19 cellular contexts compared by ENCODE assay signal in the genomic region with DNA sequence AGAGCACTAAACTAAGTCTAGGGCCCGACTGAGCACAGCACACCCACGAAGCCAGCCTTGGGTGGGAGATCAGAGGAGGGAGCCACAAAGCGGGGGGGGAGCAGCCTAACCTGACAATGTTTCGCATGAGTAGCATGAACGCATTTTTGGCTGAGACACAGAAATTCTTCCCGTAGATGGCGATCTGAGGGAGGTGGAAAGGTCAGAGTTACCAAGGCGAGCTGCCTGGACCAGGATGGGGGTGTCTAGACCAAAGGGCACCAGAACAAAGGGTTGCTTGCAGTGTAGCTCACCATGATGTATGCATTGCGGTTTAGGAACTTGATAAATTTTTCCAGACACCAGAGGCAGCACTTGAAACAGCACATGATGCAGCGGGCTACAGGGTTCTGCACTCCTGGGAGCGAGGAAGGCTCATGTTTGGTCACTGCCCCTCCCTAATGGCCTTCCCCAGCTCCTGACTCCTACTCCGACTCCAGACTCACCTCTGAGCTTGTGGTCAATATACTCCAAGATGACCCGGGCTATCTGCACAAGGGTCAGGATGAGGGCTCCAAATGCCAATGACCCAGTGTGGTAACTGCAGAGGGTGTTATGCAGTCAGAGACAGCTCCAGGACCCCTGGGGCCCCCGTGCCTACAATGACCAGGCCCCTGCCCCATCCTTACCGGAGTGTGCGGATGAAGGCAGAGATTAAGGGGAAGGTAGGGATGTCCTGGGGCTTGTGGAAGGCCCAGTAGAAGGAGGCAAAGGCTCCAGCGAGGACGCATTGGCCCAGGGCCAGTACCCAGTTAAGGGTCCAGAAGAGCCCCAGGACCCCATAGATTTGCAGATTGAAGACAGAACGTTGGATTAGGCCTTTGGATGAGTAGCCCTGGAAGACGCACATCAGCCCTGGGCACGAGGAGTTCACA. TPM values are rescaled to one million over a fixed set of nuclear protein-coding genes. Genes with fewer than 3 reads are reported as not detected.
DNase-seq lines count a peak whose midpoint lies in the region; ATAC-seq, FAIRE-seq and TF ChIP-seq lines count a peak whose summit lies in the region.
"Had no signal": no experiment of that assay in that cellular context is flagged by ENCODE, and none has a peak within 500 bp of the region (broad histone marks: within the 10 kb centered on the region; RNA-seq: fewer than 3 reads in every experiment).

No MANE protein-coding gene starts in this region.

- no peak for DNase-seq in CD4-positive, CD25-positive, alpha-beta regulatory T cell
- DNase-seq in astrocyte of the spinal cord (ENCODE audit: low read depth, low spot score) (peak; percentile 14), nephron progenitor cell (no peak), ascending aorta (ENCODE audit: low spot score in 2 of 2) (no peak), sciatic nerve (ENCODE audit: low spot score) (no peak), frontal cortex (ENCODE audit: low spot score in 2 of 2) (no peak), sigmoid colon (no peak)
- DNase-seq: AML-193; DMS153; lower lobe of right lung; naive thymus-derived CD4-positive, alpha-beta T cell; NCI-H2081; NCI-H69; T-helper 1 cell; testis had no signal

- in situ Hi-C loops in astrocyte of the spinal cord (cut with HindIII; ENCODE audit: low sequenced_read_pairs) = no loop called here

- no peaks in the 10 kb centered on the region for H3K27me3 Mint-ChIP-seq in CD4-positive, CD25-positive, alpha-beta regulatory T cell
- peaks cover 9% of the 10 kb centered on the region for H3K27me3 Mint-ChIP-seq in nephron progenitor cell (ENCODE audit: low read depth, poor library complexity)
- H3K27me3 Mint-ChIP-seq: central memory CD8-positive, alpha-beta T cell had no signal

- TF ChIP-seq POLR2A in sigmoid colon (IDR thresholded peaks at IDR 0.05) = no peak

- peaks cover 4 to 34% (median 17%) of the 10 kb centered on the region in 4 donors for H3K4me1 Mint-ChIP-seq in CD4-positive, CD25-positive, alpha-beta regulatory T cell
- peaks cover 49% of the 10 kb centered on the region for H3K4me1 Mint-ChIP-seq in nephron progenitor cell

- POLR2A ChIA-PET in HEK293 (lab: Yijun Ruan, JAX) = interaction anchor here (0.6 to 5.0 kb wide), 2 partner anchors 38 to 265 kb away, joined by 3 to 92 read pairs; a partner anchor contains a TSS

- FAIRE-seq in frontal cortex (lab: Jason Lieb, UNC) = no peak

- peak overlapping the region in 3 of 4 donors; percentile 16 to 39 (median 17) for H3K4me3 Mint-ChIP-seq in CD4-positive, CD25-positive, alpha-beta regulatory T cell
- H3K4me3 Mint-ChIP-seq in nephron progenitor cell = peak overlapping the region; percentile 33
- H3K4me3 Mint-ChIP-seq: central memory CD8-positive, alpha-beta T cell had no signal

- H3K27ac Mint-ChIP-seq in CD4-positive, CD25-positive, alpha-beta regulatory T cell = no peak overlapping the region
- peak overlapping the region; percentile 91 for H3K27ac Mint-ChIP-seq in nephron progenitor cell

- 83 to 86% methylated on average over 21 of the region's 21 CpGs for WGBS in sigmoid colon, 2 donors

- CTCF ChIA-PET in HEK293 (lab: Yijun Ruan, JAX) = interaction anchor here (0.6 to 7.0 kb wide), 4 partner anchors 24 to 315 kb away, joined by 3 to 53 read pairs (median 3); no protein-coding TSS in a partner anchor

- TF ChIP-seq CTCF in HEK293 (tag by site-specific recombination; IDR thresholded peaks at IDR 0.05) = no peak
- no peak for TF ChIP-seq CTCF in astrocyte of the spinal cord (IDR thresholded peaks at IDR 0.05; ENCODE audit: low read depth, low read length)
- no peak for TF ChIP-seq CTCF in nephron progenitor cell (IDR thresholded peaks at IDR 0.05)
- TF ChIP-seq CTCF in ascending aorta (IDR thresholded peaks at IDR 0.05) = no peak
- no peak for TF ChIP-seq CTCF in sigmoid colon (IDR thresholded peaks at IDR 0.05)

- H3K27ac ChIP-seq in CD4-positive, CD25-positive, alpha-beta regulatory T cell (ENCODE audit: insufficient read depth, low read length, poor library complexity, severe bottlenecking) = no peak overlapping the region
- H3K27ac ChIP-seq in HEK293 (ENCODE audit: extremely low read depth, low read depth, low read length) (no peak overlapping the region), ascending aorta (no peak overlapping the region), sigmoid colon (no peak overlapping the region)
- H3K27ac ChIP-seq: lower lobe of right lung, testis had no signal

- no peaks in the 10 kb centered on the region for H3K27me3 ChIP-seq in CD4-positive, CD25-positive, alpha-beta regulatory T cell (ENCODE audit: control insufficient read depth, insufficient read depth, low read length)
- H3K27me3 ChIP-seq in ascending aorta (no peaks in the 10 kb centered on the region), sigmoid colon (no peaks in the 10 kb centered on the region)
- H3K27me3 ChIP-seq: testis had no signal

- H3K36me3 ChIP-seq in CD4-positive, CD25-positive, alpha-beta regulatory T cell (ENCODE audit: control insufficient read depth, insufficient read depth, low read length) = no peaks in the 10 kb centered on the region
- peaks cover 0 to 9% of the 10 kb centered on the region in 2 experiments; a peak in 1 of 3 replicates for H3K36me3 ChIP-seq in HEK293 (ENCODE audit: control insufficient read depth in 2 of 2, insufficient read depth in 1 of 2, low read length in 2 of 2)
- peaks cover 0 to 4% of the 10 kb centered on the region in 2 donors for H3K36me3 ChIP-seq in ascending aorta
- H3K36me3 ChIP-seq in sigmoid colon = peaks cover 0 to 5% (median 2%) of the 10 kb centered on the region in 4 donors

- H3K4me1 ChIP-seq in CD4-positive, CD25-positive, alpha-beta regulatory T cell (ENCODE audit: control insufficient read depth, insufficient read depth, low read length, poor library complexity, severe bottlenecking) = peaks cover 22% of the 10 kb centered on the region
- H3K4me1 ChIP-seq in HEK293 (ENCODE audit: control insufficient read depth, insufficient read depth, low read length) (peaks cover 2% of the 10 kb centered on the region; the same call in 1 of the 2 replicates), ascending aorta (peaks cover 0 to 13% of the 10 kb centered on the region in 2 donors), sigmoid colon (peaks cover 0 to 25% (median 15%) of the 10 kb centered on the region in 4 donors)

- ATAC-seq in CD4-positive, CD25-positive, alpha-beta regulatory T cell (ENCODE audit: low read depth in 2 of 2) = no peak
- ATAC-seq in sciatic nerve = no peak
- ATAC-seq: activated naive CD4-positive, alpha-beta T cell treated with anti-CD3 and anti-CD28 coated beads, Interleukin-2, amount 50 U/mL, for 72 hours; lower lobe of right lung; naive thymus-derived CD4-positive, alpha-beta T cell had no signal

- no peak overlapping the region for H3K4me3 ChIP-seq in CD4-positive, CD25-positive, alpha-beta regulatory T cell (ENCODE audit: low read depth, low read length)
- H3K4me3 ChIP-seq in HEK293 (ENCODE audit: low read depth, low read length) (no peak overlapping the region), astrocyte of the spinal cord (ENCODE audit: low read depth, low read length) (no peak overlapping the region), ascending aorta (no peak overlapping the region), sigmoid colon (no peak overlapping the region)
- H3K4me3 ChIP-seq: lower lobe of right lung, testis had no signal

- no peaks in the 10 kb centered on the region for H3K9me3 ChIP-seq in CD4-positive, CD25-positive, alpha-beta regulatory T cell (ENCODE audit: control insufficient read depth in 2 of 2, low read length in 2 of 2)
- no peaks in the 10 kb centered on the region for H3K9me3 ChIP-seq in HEK293 (ENCODE audit: control insufficient read depth, insufficient read depth, low read depth, low read length)
- no peaks in the 10 kb centered on the region for H3K9me3 ChIP-seq in ascending aorta
- no peaks in the 10 kb centered on the region for H3K9me3 ChIP-seq in sigmoid colon
- H3K9me3 ChIP-seq: lower lobe of right lung, testis had no signal

- no peak for TF ChIP-seq EP300 in sigmoid colon (IDR thresholded peaks at IDR 0.05)

- intact Hi-C loops in ascending aorta (cut with DNase I) = no loop called here
- intact Hi-C loops in sciatic nerve (cut with DNase I) = no loop called here
- intact Hi-C loops in sigmoid colon (cut with DNase I) = no loop called here

- H3K36me3 Mint-ChIP-seq in CD4-positive, CD25-positive, alpha-beta regulatory T cell = peaks cover 4% of the 10 kb centered on the region
- peaks cover 5% of the 10 kb centered on the region for H3K36me3 Mint-ChIP-seq in nephron progenitor cell (ENCODE audit: low read depth)
- H3K36me3 Mint-ChIP-seq: activated naive CD4-positive, alpha-beta T cell treated with anti-CD3 and anti-CD28 coated beads, Interleukin-2, amount 50 U/mL, for 72 hours had no signal

- H3K9me3 Mint-ChIP-seq in CD4-positive, CD25-positive, alpha-beta regulatory T cell = peaks cover 0 to 1% (median 0%) of the 10 kb centered on the region in 7 donors
- no peaks in the 10 kb centered on the region for H3K9me3 Mint-ChIP-seq in nephron progenitor cell
- H3K9me3 Mint-ChIP-seq: activated naive CD4-positive, alpha-beta T cell treated with anti-CD3 and anti-CD28 coated beads, Interleukin-2, amount 50 U/mL, for 72 hours; central memory CD8-positive, alpha-beta T cell had no signal

RNA-seq across cellular contexts. Expression of a gene that starts 2.8 kb away (rescaled TPM):
- 29.1 TPM for total RNA-seq in CD4-positive, CD25-positive, alpha-beta regulatory T cell
- polyA plus RNA-seq in CD4-positive, CD25-positive, alpha-beta regulatory T cell = 10 to 100 TPM; 26.4 to 32.4 (median 29.7) TPM
- 21.6 TPM for total RNA-seq in ascending aorta
- total RNA-seq in sciatic nerve = 22.1 TPM
- 19.6 TPM for total RNA-seq in frontal cortex
- 10 to 100 TPM; 31.3 to 43.2 (median 33.6) TPM for total RNA-seq in sigmoid colon
- polyA plus RNA-seq in sigmoid colon = 10 to 100 TPM; 15.0 to 41.1 (median 31.9) TPM

RNA-seq across cellular contexts. Expression of a gene that starts 13.3 kb away (rescaled TPM):
- total RNA-seq in CD4-positive, CD25-positive, alpha-beta regulatory T cell = 1.0 TPM
- polyA plus RNA-seq in CD4-positive, CD25-positive, alpha-beta regulatory T cell = not detected
- not detected for total RNA-seq in ascending aorta
- 2.1 TPM for total RNA-seq in sciatic nerve
- not detected for total RNA-seq in frontal cortex
- 1 to 10 TPM in 2 of 4 donors, not detected in 2; 1.4 to 8.0 TPM for total RNA-seq in sigmoid colon
- 100 to 1,000 TPM in 2 of 3 donors, 10 to 100 TPM in 1; 78.1 to 252 (median 106) TPM for polyA plus RNA-seq in sigmoid colon
- total RNA-seq: fibroblast of villous mesenchyme; naive thymus-derived CD4-positive, alpha-beta T cell had no signal
- polyA plus RNA-seq: naive thymus-derived CD4-positive, alpha-beta T cell had no signal

RNA-seq across cellular contexts. Expression of a gene that starts 32.0 kb away (rescaled TPM):
- 46.4 TPM for total RNA-seq in CD4-positive, CD25-positive, alpha-beta regulatory T cell
- polyA plus RNA-seq in CD4-positive, CD25-positive, alpha-beta regulatory T cell = 10 to 100 TPM; 29.4 to 33.5 (median 31.9) TPM
- 39.5 TPM for total RNA-seq in ascending aorta
- total RNA-seq in sciatic nerve = 49.4 TPM
- 102 TPM for total RNA-seq in frontal cortex
- 10 to 100 TPM; 31.3 to 34.3 (median 33.8) TPM for total RNA-seq in sigmoid colon
- 10 to 100 TPM; 11.8 to 45.0 (median 17.4) TPM for polyA plus RNA-seq in sigmoid colon

RNA-seq across cellular contexts. Expression of a gene that starts 36.4 kb away (rescaled TPM):
- 0.20 TPM for total RNA-seq in CD4-positive, CD25-positive, alpha-beta regulatory T cell
- not detected for polyA plus RNA-seq in CD4-positive, CD25-positive, alpha-beta regulatory T cell
- total RNA-seq in ascending aorta (7.3 TPM), sciatic nerve (8.4 TPM), frontal cortex (25.7 TPM), sigmoid colon (1 to 10 TPM in 3 of 4 donors, under 1 TPM in 1; 0.83 to 2.1 (median 1.1) TPM)
- polyA plus RNA-seq in sigmoid colon = 1 to 10 TPM in 2 of 3 donors, under 1 TPM in 1; 0.92 to 4.3 (median 1.2) TPM

RNA-seq across cellular contexts. Expression of a gene that starts 37.9 kb away (rescaled TPM):
- total RNA-seq in CD4-positive, CD25-positive, alpha-beta regulatory T cell = 27.3 TPM
- polyA plus RNA-seq in CD4-positive, CD25-positive, alpha-beta regulatory T cell = 1 to 10 TPM; 2.3 to 6.8 (median 3.0) TPM
- total RNA-seq in ascending aorta (613 TPM), sciatic nerve (181 TPM), frontal cortex (180 TPM), sigmoid colon (100 to 1,000 TPM in 3 of 4 donors, 10 to 100 TPM in 1; 72.6 to 237 (median 113) TPM)
- polyA plus RNA-seq in sigmoid colon = 100 to 1,000 TPM in 1 of 3 donors, 10 to 100 TPM in 2; 63.1 to 116 (median 64.3) TPM
